Comparison of ENCODE assay signal across 27 cellular contexts in the genomic region with DNA sequence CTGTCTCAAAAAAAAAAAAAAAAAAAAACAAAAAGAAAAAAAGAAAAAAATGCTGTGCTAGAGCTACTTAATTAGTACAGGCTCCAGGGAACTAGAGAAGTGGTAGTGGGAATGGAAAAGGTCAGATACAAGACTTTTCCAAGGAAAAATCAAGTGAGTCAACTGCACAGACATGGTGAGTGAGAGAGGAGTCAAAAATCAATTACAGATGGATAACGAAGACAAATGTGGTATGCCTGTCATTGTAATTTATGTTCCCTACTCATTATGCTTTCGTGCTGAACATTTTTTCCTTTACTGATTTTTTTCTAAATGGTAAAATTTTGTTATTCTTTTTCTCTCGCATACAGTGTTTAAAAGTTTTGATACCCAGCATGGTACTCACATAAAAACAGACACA.
"Had no signal": no experiment of that assay in that cellular context is flagged by ENCODE, and none has a peak within 500 bp of the region (broad histone marks: within the 10 kb centered on the region; RNA-seq: fewer than 3 reads in every experiment).

No MANE protein-coding gene starts in this region.

- H3K4me1 ChIP-seq: breast epithelium, colonic mucosa had no signal

- FAIRE-seq: endometrium had no signal

- H3K4me3 ChIP-seq: ascending aorta, breast epithelium, cardiac muscle cell, colonic mucosa, esophagus squamous epithelium, gastrocnemius medialis, heart left ventricle had no signal

- DNase-seq: activated CD4-positive, alpha-beta memory T cell treated with anti-CD3 and anti-CD28 coated beads for 36 hours; activated CD4-positive, alpha-beta T cell treated with anti-CD3 and anti-CD28 coated beads for 36 hours; activated CD4-positive, alpha-beta T cell treated with anti-CD3 and anti-CD28 coated beads, Interleukin-2, amount 10 ng/mL, durations not matched to agents 24 days and 14 days; activated CD4-positive, CD25-positive, alpha-beta regulatory T cell; activated CD4-positive, CD25-positive, alpha-beta regulatory T cell treated with anti-CD3 and anti-CD28 coated beads, Interleukin-2, amount 50 U/mL, for 72 hours; activated CD8-positive, alpha-beta memory T cell treated with anti-CD3 and anti-CD28 coated beads, Interleukin-2, amount 10 ng/mL, durations not matched to agents 7 days and 5 days; activated CD8-positive, alpha-beta memory T cell treated with anti-CD3 and anti-CD28 coated beads, Interleukin-2, amount 50 U/mL, for 4 hours; activated CD8-positive, alpha-beta T cell treated with anti-CD3 and anti-CD28 coated beads, Interleukin-2, amount 10 ng/mL, durations not matched to agents 7 days and 5 days; activated effector memory CD4-positive, alpha-beta T cell treated with anti-CD3 and anti-CD28 coated beads, Interleukin-2, amount 50 U/mL, for 16 hours; activated naive CD4-positive, alpha-beta T cell treated with anti-CD3 and anti-CD28 coated beads for 36 hours; activated naive CD8-positive, alpha-beta T cell treated with anti-CD3 and anti-CD28 coated beads, Interleukin-2, amount 10 ng/mL, durations not matched to agents 7 days and 5 days; activated T-cell treated with anti-CD3 and anti-CD28 coated beads, Interleukin-2, amount 50 U/mL, for 1 hour; activated T-cell treated with anti-CD3 and anti-CD28 coated beads, Interleukin-2, amount 50 U/mL, for 48 hours; central memory CD4-positive, alpha-beta T cell; cerebellar nuclear complex; colonic mucosa; effector CD8-positive, alpha-beta T cell; esophagus squamous epithelium; foreskin keratinocyte; gastrocnemius medialis; glutamatergic neuron; heart left ventricle; T-helper 2 cell had no signal

- H3K36me3 ChIP-seq: ascending aorta, breast epithelium, cardiac muscle cell, colonic mucosa, esophagus squamous epithelium, gastrocnemius medialis, heart left ventricle had no signal

- H3K27me3 ChIP-seq: ascending aorta, breast epithelium, cardiac muscle cell, colonic mucosa, esophagus squamous epithelium, foreskin keratinocyte, gastrocnemius medialis, heart left ventricle had no signal

- ATAC-seq: activated CD4-positive, alpha-beta T cell treated with anti-CD3 and anti-CD28 coated beads for 36 hours; activated CD8-positive, alpha-beta memory T cell treated with anti-CD3 and anti-CD28 coated beads, Interleukin-2, amount 10 ng/mL, durations not matched to agents 7 days and 5 days; activated CD8-positive, alpha-beta T cell treated with anti-CD3 and anti-CD28 coated beads, Interleukin-2, amount 10 ng/mL, durations not matched to agents 7 days and 5 days; gastrocnemius medialis; heart left ventricle had no signal

- H3K9me3 ChIP-seq: ascending aorta, breast epithelium, colonic mucosa, esophagus squamous epithelium, gastrocnemius medialis, heart left ventricle had no signal

- H3K27ac ChIP-seq: cardiac muscle cell, colonic mucosa, foreskin keratinocyte had no signal
